ENCODE assay signal across 9 cellular contexts in genomic region chr4:173264245-173264959, GRCh38.
A peak's percentile ranks its signal among the peaks of the same experiment; 100 is the strongest.
DNase-seq lines count a peak whose midpoint lies in the region; ATAC-seq, FAIRE-seq and TF ChIP-seq lines count a peak whose summit lies in the region.
"Had no signal": no experiment of that assay in that cellular context is flagged by ENCODE, and none has a peak within 500 bp of the region (broad histone marks: within the 10 kb centered on the region; RNA-seq: fewer than 3 reads in every experiment).

No MANE protein-coding gene starts in this region.

- H4K91ac ChIP-seq in H1 (replicated peaks; ENCODE audit: insufficient read length, low read length), result no peak overlapping the region

- peaks cover 0 to 83% of the 10 kb centered on the region in 2 experiments; a peak in 2 of 4 replicates for H3K79me2 ChIP-seq in H1 (ENCODE audit: control insufficient read depth in 1 of 2, insufficient read depth in 2 of 2, low read length in 2 of 2)

- no peak overlapping the region for H2BK20ac ChIP-seq in H1 (ENCODE audit: low read length)

- H3K4me3 Mint-ChIP-seq in stimulated activated effector memory CD8-positive, alpha-beta T cell treated with anti-CD3 and anti-CD28 coated beads, Interleukin-12 subunit alpha, Interleukin-12 subunit beta, amount 100 ng/mL, for 72 hours, result peak overlapping the region; percentile 23

- H3K56ac ChIP-seq in H1 (replicated peaks; ENCODE audit: insufficient read length, low read depth, low read length), result no peak overlapping the region

- peaks cover 14% of the 10 kb centered on the region for H3K4me1 Mint-ChIP-seq in stimulated activated effector memory CD8-positive, alpha-beta T cell treated with anti-CD3 and anti-CD28 coated beads, Interleukin-12 subunit alpha, Interleukin-12 subunit beta, amount 100 ng/mL, for 72 hours

- H4K5ac ChIP-seq in H1 (ENCODE audit: insufficient read length, low read depth, low read length), result no peak overlapping the region

- H2AFZ ChIP-seq in H1 (ENCODE audit: low read length), result no peak overlapping the region

- no peak overlapping the region for H2AK5ac ChIP-seq in H1 (ENCODE audit: low read depth, low read length)

- no peak overlapping the region for H3K4me2 ChIP-seq in H1 (ENCODE audit: insufficient read depth in 1 of 2, low read depth in 2 of 2, low read length in 2 of 2)

- H3K9me3 ChIP-seq in H1 (ENCODE audit: insufficient read depth in 2 of 2, low read depth in 1 of 2, low read length in 1 of 2), result no peaks in the 10 kb centered on the region

- no peak for FAIRE-seq in H1 (lab: Jason Lieb, UNC)

- no peak overlapping the region for H3K9ac ChIP-seq in H1 (replicated peaks in 1 of 4; ENCODE audit: extremely low read depth in 1 of 4, low read depth in 3 of 4, low read length in 3 of 4)

- no peak for TF ChIP-seq RAD21 in H1 (IDR thresholded peaks at IDR 0.05 in 1 of 2, conservative IDR thresholded peaks at IDR 0.05 in 1 of 2; ENCODE audit: low read depth in 2 of 2, low read length in 2 of 2)

- peaks cover 1 to 4% of the 10 kb centered on the region in 2 experiments for H4K20me1 ChIP-seq in H1 (replicated peaks in 1 of 2; ENCODE audit: control insufficient read depth in 1 of 2, insufficient read depth in 2 of 2, low read length in 2 of 2)

- no peak for TF ChIP-seq EP300 in H1 (IDR thresholded peaks at IDR 0.05; ENCODE audit: borderline replicate concordance in 1 of 2, low read depth in 2 of 2, low read length in 2 of 2)

- TF ChIP-seq POLR2A in H1 (IDR thresholded peaks at IDR 0.05; ENCODE audit: control extremely low read depth in 1 of 2, low read depth in 2 of 2, low read length in 2 of 2), result no peak

- no peak overlapping the region for H3K4me3 ChIP-seq in H1 (ENCODE audit: extremely low read depth in 1 of 4, insufficient read depth in 2 of 4, low read depth in 3 of 4, low read length in 4 of 4)

- H3K27ac Mint-ChIP-seq in stimulated activated effector memory CD8-positive, alpha-beta T cell treated with anti-CD3 and anti-CD28 coated beads, Interleukin-12 subunit alpha, Interleukin-12 subunit beta, amount 100 ng/mL, for 72 hours, result peak overlapping the region; percentile 32

- H3K9me3 Mint-ChIP-seq in stimulated activated effector memory CD8-positive, alpha-beta T cell treated with anti-CD3 and anti-CD28 coated beads, Interleukin-12 subunit alpha, Interleukin-12 subunit beta, amount 100 ng/mL, for 72 hours, result no peaks in the 10 kb centered on the region

- H3K14ac ChIP-seq in H1 (ENCODE audit: insufficient read length), result no peak overlapping the region

- no peak overlapping the region for H2BK15ac ChIP-seq in H1 (ENCODE audit: low read length)

- H3K36me3 Mint-ChIP-seq in stimulated activated effector memory CD8-positive, alpha-beta T cell treated with anti-CD3 and anti-CD28 coated beads, Interleukin-12 subunit alpha, Interleukin-12 subunit beta, amount 100 ng/mL, for 72 hours, result no peaks in the 10 kb centered on the region

- CTCF ChIA-PET in H1 (lab: Charles Lee; ENCODE audit: partially characterized antibody), result interaction anchor here (0.7 to 3.4 kb wide), 13 partner anchors 11 to 364 kb away, joined by 3 to 13 read pairs (median 5); no protein-coding TSS in a partner anchor

- no peak overlapping the region for H3K27ac ChIP-seq in H1 (ENCODE audit: low read depth, low read length)
- H3K27ac ChIP-seq: HL-60 had no signal

- no peaks in the 10 kb centered on the region; a peak in 1 of 7 replicates for H3K27me3 ChIP-seq in H1 (replicated peaks in 1 of 4; ENCODE audit: control insufficient read depth in 3 of 4, extremely low read depth in 1 of 4, insufficient read depth in 3 of 4, low read length in 3 of 4)

- no peaks in the 10 kb centered on the region for H3K36me3 ChIP-seq in H1 (ENCODE audit: control insufficient read depth in 2 of 4, insufficient read depth in 4 of 4, low read length in 3 of 4)

- H2BK120ac ChIP-seq in H1 (replicated peaks; ENCODE audit: low read depth, low read length), result no peak overlapping the region

- DNase-seq in COLO668 (lab: John Stamatoyannopoulos, UW; ENCODE audit: unreplicated experiment) (peak; percentile 86), RPMI8226 (peak; percentile 34), H1 (ENCODE audit: low read depth in 1 of 2, low spot score in 2 of 2) (no peak), cortex of kidney (lab: John Stamatoyannopoulos, UW) (no peak), anterior cingulate cortex (lab: John Stamatoyannopoulos, UW) (no peak)
- no peak for DNase-seq in stimulated activated effector memory CD8-positive, alpha-beta T cell treated with anti-CD3 and anti-CD28 coated beads, Interleukin-12 subunit alpha, Interleukin-12 subunit beta, amount 100 ng/mL, for 72 hours (ENCODE audit: low spot score in 2 of 2)

- POLR2A ChIA-PET in H1 (lab: Charles Lee; ENCODE audit: partially characterized antibody), result no interaction called here

- peaks cover 7% of the 10 kb centered on the region for H3K79me1 ChIP-seq in H1 (ENCODE audit: low read depth, low read length)

- no peak overlapping the region for H3K23ac ChIP-seq in H1 (ENCODE audit: insufficient read length)

- H2BK12ac ChIP-seq in H1 (ENCODE audit: low read depth, low read length), result no peak overlapping the region

- H3K18ac ChIP-seq in H1 (ENCODE audit: extremely low read depth, low read length), result no peak overlapping the region

- peak overlapping the region; percentile 29; the same call in 1 of the 2 replicates for H2BK5ac ChIP-seq in H1 (ENCODE audit: low read depth, low read length)

- peaks cover 0 to 10% (median 5%) of the 10 kb centered on the region in 4 experiments; a peak in 4 of 7 replicates for H3K4me1 ChIP-seq in H1 (replicated peaks in 1 of 4; ENCODE audit: control insufficient read depth in 3 of 4, insufficient read depth in 4 of 4, low read length in 3 of 4)

- peaks cover 2% of the 10 kb centered on the region; the same call in 1 of the 2 replicates for H3K23me2 ChIP-seq in H1 (ENCODE audit: low read depth, low read length)

- TF ChIP-seq CTCF in H1 (IDR thresholded peaks at IDR 0.05; ENCODE audit: control extremely low read depth in 1 of 3, insufficient read depth in 1 of 3, low read depth in 1 of 3, low read length in 3 of 3), result no peak

- ATAC-seq in GM19467 (IDR thresholded peaks at IDR 0.05; ENCODE audit: unreplicated experiment) (peak; percentile 85), HG03460 (IDR thresholded peaks at IDR 0.05; ENCODE audit: unreplicated experiment) (peak; percentile 94)
- ATAC-seq in stimulated activated effector memory CD8-positive, alpha-beta T cell treated with anti-CD3 and anti-CD28 coated beads, Interleukin-12 subunit alpha, Interleukin-12 subunit beta, amount 100 ng/mL, for 72 hours, result no peak

- H3K4ac ChIP-seq in H1 (replicated peaks; ENCODE audit: insufficient read length, low read depth, low read length), result no peak overlapping the region

- 83% methylated on average over 6 of the region's 6 CpGs; no CpG with 5 or more reads in 1 of the 2 experiments for WGBS in H1 (ENCODE audit: extremely low coverage in 1 of 2, insufficient coverage in 1 of 2, insufficient read length in 1 of 2, insufficient replicate concordance in 2 of 2, low coverage in 1 of 2, low lambda C conversion rate in 2 of 2, missing lambda C conversion rate in 1 of 2), 2 experiments

- no peak overlapping the region for H4K8ac ChIP-seq in H1 (ENCODE audit: extremely low read depth, insufficient read depth, low read length)

TF ChIP-seq in H1, 55 proteins besides CTCF, POLR2A, EP300 and RAD21:
- no peak for TF ChIP-seq CBX8 (IDR thresholded peaks at IDR 0.05; ENCODE audit: borderline replicate concordance, low read depth, low read length)
- no peak for TF ChIP-seq PHF8 (conservative IDR thresholded peaks at IDR 0.05; ENCODE audit: low read depth, low read length)
- TF ChIP-seq TAF1 (IDR thresholded peaks at IDR 0.05; ENCODE audit: low read depth, low read length), result no peak
- TF ChIP-seq NRF1 (IDR thresholded peaks at IDR 0.05; ENCODE audit: low read depth, low read length), result no peak
- TF ChIP-seq TCF12 (IDR thresholded peaks at IDR 0.05; ENCODE audit: low read depth, low read length), result no peak
TF ChIP-seq in H1: peak in this region for 0.

Comparison
In these comparisons a context has a peak if more than half of its experiments do, and no peak if none do; other contexts are left out.
1. DNase-seq: peak in COLO668 (single experiment) and RPMI8226 (single experiment); none in H1 (0 of 2), stimulated activated effector memory CD8-positive, alpha-beta T cell treated with anti-CD3 and anti-CD28 coated beads, Interleukin-12 subunit alpha, Interleukin-12 subunit beta, amount 100 ng/mL, for 72 hours (0 of 2), cortex of kidney (single experiment) and anterior cingulate cortex (0 of 58).